Comparison of ENCODE assay signal across 16 cellular contexts in genomic region chr14:65485516-65485915, GRCh38.
DNase-seq lines count a peak whose midpoint lies in the region; ATAC-seq and TF ChIP-seq lines count a peak whose summit lies in the region.
"Had no signal": no experiment of that assay in that cellular context is flagged by ENCODE, and none has a peak within 500 bp of the region (broad histone marks: within the 10 kb centered on the region; RNA-seq: fewer than 3 reads in every experiment).

No MANE protein-coding gene starts in this region.

- POLR2A ChIA-PET in CD8-positive, alpha-beta T cell (lab: Charles Lee), result no interaction called here

- no peaks in the 10 kb centered on the region for H3K9me2 ChIP-seq in GM23338 (ENCODE audit: insufficient read depth)

- H3K4me1 ChIP-seq in GM23338 (ENCODE audit: insufficient read depth) (peaks cover 38% of the 10 kb centered on the region; the same call in 1 of the 2 replicates), neural progenitor cell (peaks cover 75% of the 10 kb centered on the region), upper lobe of left lung (peaks cover 0 to 19% (median 2%) of the 10 kb centered on the region in 4 donors)
- H3K4me1 ChIP-seq in CD8-positive, alpha-beta T cell (ENCODE audit: insufficient read depth, low read length), result no peaks in the 10 kb centered on the region
- H3K4me1 ChIP-seq: A549, SJCRH30 had no signal

- H3K4me3 ChIP-seq in GM23338 (no peak overlapping the region), neural progenitor cell (peak overlapping the region; percentile 27), upper lobe of left lung (no peak overlapping the region)
- H3K4me3 ChIP-seq in CD8-positive, alpha-beta T cell (ENCODE audit: low read depth, low read length), result no peak overlapping the region
- H3K4me3 ChIP-seq: A549, PC-9, SJCRH30 had no signal

- CTCF ChIA-PET in CD8-positive, alpha-beta T cell (lab: Charles Lee), result interaction anchor here (0.9 kb wide), 1 partner anchor 9 kb away, joined by 3 read pairs; no protein-coding TSS in a partner anchor

- TF ChIP-seq POLR2A in upper lobe of left lung (IDR thresholded peaks at IDR 0.05), result no peak

- no peak for TF ChIP-seq EP300 in upper lobe of left lung (IDR thresholded peaks at IDR 0.05)

- H2AFZ ChIP-seq in GM23338 (no peak overlapping the region), neural progenitor cell (replicated peaks) (no peak overlapping the region)
- H2AFZ ChIP-seq: PC-9 had no signal

- H3K36me3 ChIP-seq in GM23338 (ENCODE audit: insufficient read depth), result no peaks in the 10 kb centered on the region
- H3K36me3 ChIP-seq in neural progenitor cell, result no peaks in the 10 kb centered on the region
- H3K36me3 ChIP-seq in upper lobe of left lung, result no peaks in the 10 kb centered on the region
- H3K36me3 ChIP-seq in CD8-positive, alpha-beta T cell (ENCODE audit: insufficient read depth, low read length), result no peaks in the 10 kb centered on the region
- H3K36me3 ChIP-seq: SJCRH30 had no signal

- H3K36me3 Mint-ChIP-seq in GM23338 (ENCODE audit: low read depth) (0 out of 3 replicates have a peak, but pooled peaks cover 5% of the 10 kb centered on the region), endothelial cell (ENCODE audit: low read depth, unreplicated experiment) (no peaks in the 10 kb centered on the region), neural progenitor cell (peaks cover 1% of the 10 kb centered on the region)
- peaks cover 33% of the 10 kb centered on the region for H3K36me3 Mint-ChIP-seq in CD8-positive, alpha-beta T cell

- no peaks in the 10 kb centered on the region for H3K27me3 ChIP-seq in GM23338 (ENCODE audit: insufficient read depth)
- no peaks in the 10 kb centered on the region for H3K27me3 ChIP-seq in neural progenitor cell
- H3K27me3 ChIP-seq in upper lobe of left lung, result no peaks in the 10 kb centered on the region
- H3K27me3 ChIP-seq in CD8-positive, alpha-beta T cell (ENCODE audit: insufficient read depth, low read length), result no peaks in the 10 kb centered on the region
- H3K27me3 ChIP-seq: SJCRH30 had no signal

- DNase-seq in GM23338 (ENCODE audit: low spot score) (peak; percentile 25), astrocyte of the hippocampus (ENCODE audit: low read depth, low spot score) (peak; percentile 23), endothelial cell (ENCODE audit: low spot score) (no peak), neural progenitor cell (ENCODE audit: low spot score) (peak; percentile 75), upper lobe of left lung (no peak), LoVo (ENCODE audit: low spot score) (no peak)
- DNase-seq in stimulated activated naive CD4-positive, alpha-beta T cell treated with Interleukin-2 at 50 U/mL for 16 hours (lab: John Stamatoyannopoulos, UW), result no peak
- DNase-seq in CD8-positive, alpha-beta T cell, result no peak
- DNase-seq: C1 segment of cervical spinal cord, H7, NCI-H1436, NCI-H2029, NCI-H510A treated with DMSO at 0.1 percent for 48 hours, PC-9, SJCRH30 had no signal

- H3K4me3 Mint-ChIP-seq in GM23338 (no peak overlapping the region), endothelial cell (ENCODE audit: unreplicated experiment) (no peak overlapping the region), neural progenitor cell (no peak overlapping the region)
- H3K4me3 Mint-ChIP-seq in CD8-positive, alpha-beta T cell, result no peak overlapping the region

- H3K9me3 ChIP-seq in neural progenitor cell (ENCODE audit: low read depth) (no peaks in the 10 kb centered on the region), upper lobe of left lung (no peaks in the 10 kb centered on the region)
- no peaks in the 10 kb centered on the region for H3K9me3 ChIP-seq in CD8-positive, alpha-beta T cell (ENCODE audit: low read length)
- H3K9me3 ChIP-seq: A549, SJCRH30 had no signal

- peaks cover 2% of the 10 kb centered on the region for H3K27me3 Mint-ChIP-seq in GM23338 (ENCODE audit: insufficient read depth, low read depth, poor library complexity)
- H3K27me3 Mint-ChIP-seq in endothelial cell (ENCODE audit: unreplicated experiment), result no peaks in the 10 kb centered on the region
- peaks cover 2% of the 10 kb centered on the region for H3K27me3 Mint-ChIP-seq in neural progenitor cell (ENCODE audit: insufficient read depth, low read depth)
- no peaks in the 10 kb centered on the region for H3K27me3 Mint-ChIP-seq in CD8-positive, alpha-beta T cell (ENCODE audit: low read depth)

- TF ChIP-seq CTCF in GM23338 (conservative IDR thresholded peaks at IDR 0.05; ENCODE audit: low read depth in 2 of 2) (no peak), endothelial cell (IDR thresholded peaks at IDR 0.05; ENCODE audit: unreplicated experiment) (no peak), neural progenitor cell (IDR thresholded peaks at IDR 0.05) (no peak), upper lobe of left lung (IDR thresholded peaks at IDR 0.05) (no peak)
- no peak for TF ChIP-seq CTCF in CD8-positive, alpha-beta T cell (IDR thresholded peaks at IDR 0.05)

- WGBS in upper lobe of left lung, 2 donors, result 85 to 90% methylated on average over 3 of the region's 3 CpGs

- H3K4me2 ChIP-seq in GM23338 (peak overlapping the region; percentile 19), neural progenitor cell (peak overlapping the region; percentile 71)
- H3K4me2 ChIP-seq: A549, PC-9 had no signal

- H4K20me1 ChIP-seq in GM23338 (replicated peaks; ENCODE audit: insufficient read depth) (no peaks in the 10 kb centered on the region), neural progenitor cell (ENCODE audit: low read depth) (peaks cover 21% of the 10 kb centered on the region)

- H3F3A ChIP-seq in GM23338 (replicated peaks; ENCODE audit: low read depth) (no peaks in the 10 kb centered on the region), neural progenitor cell (ENCODE audit: low read depth) (peaks cover 57% of the 10 kb centered on the region)

- H3K27ac Mint-ChIP-seq in GM23338, result peak overlapping the region; percentile 71
- peak overlapping the region; percentile 44 for H3K27ac Mint-ChIP-seq in endothelial cell (ENCODE audit: unreplicated experiment)
- peak overlapping the region; percentile 95 for H3K27ac Mint-ChIP-seq in neural progenitor cell
- no peak overlapping the region for H3K27ac Mint-ChIP-seq in CD8-positive, alpha-beta T cell

- H3K27ac ChIP-seq in GM23338 (ENCODE audit: low read depth) (no peak overlapping the region), neural progenitor cell (peak overlapping the region; percentile 89), upper lobe of left lung (no peak overlapping the region)
- H3K27ac ChIP-seq in CD8-positive, alpha-beta T cell (ENCODE audit: low read depth, low read length), result no peak overlapping the region
- H3K27ac ChIP-seq: A549, SJCRH30 had no signal

- H3K9me3 Mint-ChIP-seq in GM23338 (no peaks in the 10 kb centered on the region), endothelial cell (ENCODE audit: unreplicated experiment) (no peaks in the 10 kb centered on the region), neural progenitor cell (no peaks in the 10 kb centered on the region)
- no peaks in the 10 kb centered on the region for H3K9me3 Mint-ChIP-seq in CD8-positive, alpha-beta T cell

- ATAC-seq in GM23338 (peak; percentile 77), upper lobe of left lung (ENCODE audit: low FRiP score in 2 of 2) (no peak)
- no peak for ATAC-seq in CD8-positive, alpha-beta T cell
- ATAC-seq: A549 had no signal

- H3K4me1 Mint-ChIP-seq in GM23338, result peaks cover 67% of the 10 kb centered on the region
- peaks cover 6% of the 10 kb centered on the region for H3K4me1 Mint-ChIP-seq in endothelial cell (ENCODE audit: unreplicated experiment)
- peaks cover 39% of the 10 kb centered on the region for H3K4me1 Mint-ChIP-seq in neural progenitor cell
- H3K4me1 Mint-ChIP-seq in CD8-positive, alpha-beta T cell (ENCODE audit: low read depth), result peaks cover 73% of the 10 kb centered on the region

- intact Hi-C loops in CD8-positive, alpha-beta T cell (cut with DNase I, micrococcal nuclease), result no loop called here

- no peak overlapping the region for H3K9ac ChIP-seq in neural progenitor cell

- H3K79me2 ChIP-seq in GM23338 (replicated peaks; ENCODE audit: insufficient read depth) (no peaks in the 10 kb centered on the region), neural progenitor cell (ENCODE audit: low read depth) (peaks cover 95% of the 10 kb centered on the region)

TF ChIP-seq in GM23338, 12 proteins besides CTCF, POLR2A, EP300 and RAD21 (continues in another document):
- TF ChIP-seq JUNB (IDR thresholded peaks at IDR 0.05; ENCODE audit: unreplicated experiment), result no peak
- TF ChIP-seq REST (IDR thresholded peaks at IDR 0.05; ENCODE audit: unreplicated experiment), result no peak
- TF ChIP-seq NANOG (IDR thresholded peaks at IDR 0.05; ENCODE audit: borderline replicate concordance), result no peak
- no peak for TF ChIP-seq ZNF331 (CRISPR knock-in tag; IDR thresholded peaks at IDR 0.05; ENCODE audit: low read depth)
- no peak for TF ChIP-seq CREB1 (CRISPR knock-in tag; IDR thresholded peaks at IDR 0.05; ENCODE audit: low read depth)
- TF ChIP-seq ZNF114 (CRISPR knock-in tag; IDR thresholded peaks at IDR 0.05), result no peak

Comparison
In these comparisons a context has a peak if more than half of its experiments do, and no peak if none do; other contexts are left out.
1. DNase-seq: peak in GM23338 (single experiment), astrocyte of the hippocampus (single experiment) and neural progenitor cell (single experiment); none in endothelial cell (single experiment), upper lobe of left lung (0 of 2), LoVo (single experiment), stimulated activated naive CD4-positive, alpha-beta T cell treated with Interleukin-2 at 50 U/mL for 16 hours (single experiment) and CD8-positive, alpha-beta T cell (0 of 7).